In genomic region chr5:141871870-141872269, GRCh38 we compare ENCODE assay signal across 1 cellular context.
TF ChIP-seq lines count a peak whose summit lies in the region.

No MANE protein-coding gene starts in this region.

TF ChIP-seq in WTC11, 78 proteins besides CTCF, POLR2A, EP300 and RAD21 (continued from another document):
- no peak for TF ChIP-seq CDX4 (CRISPR knock-in tag; IDR thresholded peaks at IDR 0.05; ENCODE audit: borderline replicate concordance)
- no peak for TF ChIP-seq JAZF1 (CRISPR knock-in tag; IDR thresholded peaks at IDR 0.05)
